ENCODE assay signal across 8 cellular contexts in genomic region chr3:124034016-124034808, GRCh38. TPM values are rescaled to one million over a fixed set of nuclear protein-coding genes. Genes with fewer than 3 reads are reported as not detected.
DNase-seq lines count a peak whose midpoint lies in the region; ATAC-seq and TF ChIP-seq lines count a peak whose summit lies in the region.

No MANE protein-coding gene starts in this region.

- no peaks in the 10 kb centered on the region for H3K36me3 Mint-ChIP-seq in activated CD4-positive, alpha-beta T cell treated with anti-CD3 and anti-CD28 coated beads for 36 hours (ENCODE audit: low read depth)

- H3K9ac ChIP-seq in trophoblast cell (ENCODE audit: low read length), result peak overlapping the region; percentile 93

- peaks cover 41% of the 10 kb centered on the region for H3K27me3 Mint-ChIP-seq in activated CD4-positive, alpha-beta T cell treated with anti-CD3 and anti-CD28 coated beads for 36 hours

- H2BK120ac ChIP-seq in trophoblast cell (ENCODE audit: insufficient read depth, low read length, poor library complexity), result peak overlapping the region; percentile 39

- no peak overlapping the region for H3K23ac ChIP-seq in trophoblast cell (ENCODE audit: low read length)

- WGBS in trophoblast cell (ENCODE audit: extremely low coverage, insufficient coverage, insufficient read length), result no CpG with 5 or more reads among the region's 46 CpGs

- H3K14ac ChIP-seq in trophoblast cell (ENCODE audit: low read length), result peak overlapping the region; percentile 96

- peaks cover 1% of the 10 kb centered on the region for H3K9me3 ChIP-seq in trophoblast cell (ENCODE audit: insufficient read depth, low read depth, low read length)

- peak overlapping the region; percentile 44 for H2AK5ac ChIP-seq in trophoblast cell (ENCODE audit: low read length)

- TF ChIP-seq POLR2A in erythroblast (IDR thresholded peaks at IDR 0.05; ENCODE audit: low read length), result no peak

- H4K8ac ChIP-seq in trophoblast cell (ENCODE audit: low read depth, low read length), result peak overlapping the region; percentile 72

- H3K4me3 ChIP-seq in trophoblast cell (ENCODE audit: low read depth, low read length), result peak overlapping the region; percentile 93

- no peak overlapping the region for H3K27ac ChIP-seq in trophoblast cell (ENCODE audit: low read depth, low read length)

- POLR2A ChIA-PET in activated CD4-positive, alpha-beta T cell treated with anti-CD3 and anti-CD28 coated beads for 36 hours (lab: Charles Lee), result no interaction called here

- H3K18ac ChIP-seq in trophoblast cell (ENCODE audit: low read length), result peak overlapping the region; percentile 100

- peak overlapping the region; percentile 83 for H3K4ac ChIP-seq in trophoblast cell (ENCODE audit: low read depth, low read length)

- peaks cover 3% of the 10 kb centered on the region for H3K9me3 Mint-ChIP-seq in activated CD4-positive, alpha-beta T cell treated with anti-CD3 and anti-CD28 coated beads for 36 hours (ENCODE audit: low read depth)

- peaks cover 17% of the 10 kb centered on the region for H3K79me1 ChIP-seq in trophoblast cell (ENCODE audit: low read length)

- H3K4me1 ChIP-seq in trophoblast cell (ENCODE audit: control insufficient read depth in 1 of 2, insufficient read depth in 2 of 2, low read length in 2 of 2), result peaks cover 12 to 15% of the 10 kb centered on the region in 2 experiments

- H3K4me1 Mint-ChIP-seq in activated CD4-positive, alpha-beta T cell treated with anti-CD3 and anti-CD28 coated beads for 36 hours, result peaks cover 6% of the 10 kb centered on the region

- H3K27ac Mint-ChIP-seq in activated CD4-positive, alpha-beta T cell treated with anti-CD3 and anti-CD28 coated beads for 36 hours, result no peak overlapping the region

- CTCF ChIA-PET in activated CD4-positive, alpha-beta T cell treated with anti-CD3 and anti-CD28 coated beads for 36 hours (lab: Charles Lee), result interaction anchor here (0.9 to 2.1 kb wide), 4 partner anchors 10 to 47 kb away, joined by 3 to 8 read pairs (median 5); no protein-coding TSS in a partner anchor

- H3K79me2 ChIP-seq in trophoblast cell (ENCODE audit: control insufficient read depth, insufficient read depth, low read length, poor library complexity), result peaks cover 16% of the 10 kb centered on the region

- peaks cover 3% of the 10 kb centered on the region for H3K27me3 ChIP-seq in trophoblast cell (ENCODE audit: insufficient read depth, low read length)

- peak; percentile 66 for ATAC-seq in activated CD4-positive, alpha-beta T cell treated with anti-CD3 and anti-CD28 coated beads for 36 hours
- ATAC-seq in Right ventricle myocardium superior (ENCODE audit: poor library complexity), result no peak

- H4K91ac ChIP-seq in trophoblast cell (ENCODE audit: low read depth, low read length), result peak overlapping the region; percentile 92

- peak overlapping the region; percentile 93 for H3K4me2 ChIP-seq in trophoblast cell (ENCODE audit: low read length)

- peak; percentile 52 for DNase-seq in activated CD4-positive, alpha-beta T cell treated with anti-CD3 and anti-CD28 coated beads for 36 hours
- DNase-seq in activated CD4-positive, alpha-beta T cell treated with anti-CD3 and anti-CD28 coated beads for 4 hours, result no peak
- peak; percentile 46 to 56 for DNase-seq in activated T-cell treated with anti-CD3 and anti-CD28 coated beads, Interleukin-2, amount 50 U/mL, for 48 hours
- DNase-seq in Right ventricle myocardium superior (peak; percentile 39), trophoblast cell (no peak), DMS153 treated with DMSO at 0.1 percent for 48 hours (lab: John Stamatoyannopoulos, UW; ENCODE audit: unreplicated experiment) (no peak), activated gamma-delta T cell (lab: John Stamatoyannopoulos, UW) (no peak), erythroblast (lab: John Stamatoyannopoulos, UW) (no peak)

- peak overlapping the region; percentile 44 for H3K4me3 Mint-ChIP-seq in activated CD4-positive, alpha-beta T cell treated with anti-CD3 and anti-CD28 coated beads for 36 hours

- H2AFZ ChIP-seq in trophoblast cell (ENCODE audit: insufficient read depth, low read length, poor library complexity), result peak overlapping the region; percentile 100

- H4K12ac ChIP-seq in trophoblast cell (ENCODE audit: low read depth, low read length), result peak overlapping the region; percentile 94

- intact Hi-C loops in activated CD4-positive, alpha-beta T cell treated with anti-CD3 and anti-CD28 coated beads for 36 hours (cut with DNase I, micrococcal nuclease), result loop anchor here in 1 of 2 experiments (10.0 kb wide), 1 partner anchor 431 kb away; no protein-coding TSS in a partner anchor
- intact Hi-C loops in Right ventricle myocardium superior (cut with DNase I), result loop anchor here (5.0 kb wide), 1 partner anchor 243 kb away; no protein-coding TSS in a partner anchor

- peak overlapping the region; percentile 51 for H2BK12ac ChIP-seq in trophoblast cell (ENCODE audit: low read length)

- no peak overlapping the region for H2BK5ac ChIP-seq in trophoblast cell (ENCODE audit: low read depth, low read length, poor library complexity)

- no peaks in the 10 kb centered on the region for H3K36me3 ChIP-seq in trophoblast cell (ENCODE audit: control insufficient read depth in 1 of 2, insufficient read depth in 2 of 2, low read length in 2 of 2)

RNA-seq across cellular contexts. Expression of gene KALRN, which starts 1.0 kb away (rescaled TPM):
- total RNA-seq in activated CD4-positive, alpha-beta T cell treated with anti-CD3 and anti-CD28 coated beads for 36 hours, result 1 to 10 TPM; 2.1 to 2.5 TPM
- 66.3 TPM for total RNA-seq in Right ventricle myocardium superior
- polyA plus RNA-seq in trophoblast cell (2013), result 52.5 and 53.9 TPM in 2 replicates

RNA-seq across cellular contexts. Expression of gene ROPN1, which starts 42.3 kb away (rescaled TPM):
- not detected for total RNA-seq in activated CD4-positive, alpha-beta T cell treated with anti-CD3 and anti-CD28 coated beads for 36 hours
- not detected for total RNA-seq in Right ventricle myocardium superior
- not detected in 2 replicates for polyA plus RNA-seq in trophoblast cell (2013)

Comparison
In these comparisons a context has a peak if more than half of its experiments do, and no peak if none do; other contexts are left out.
1. DNase-seq: peak in activated CD4-positive, alpha-beta T cell treated with anti-CD3 and anti-CD28 coated beads for 36 hours (single experiment), activated T-cell treated with anti-CD3 and anti-CD28 coated beads, Interleukin-2, amount 50 U/mL, for 48 hours (2 of 2) and Right ventricle myocardium superior (single experiment); none in activated CD4-positive, alpha-beta T cell treated with anti-CD3 and anti-CD28 coated beads for 4 hours (0 of 2), trophoblast cell (0 of 2), DMS153 treated with DMSO at 0.1 percent for 48 hours (single experiment), activated gamma-delta T cell (single experiment) and erythroblast (0 of 2).
2. RNA of gene KALRN, which starts 1.0 kb away (total RNA-seq): 66.3 TPM in Right ventricle myocardium superior (single experiment); 2.1 to 2.5 TPM in activated CD4-positive, alpha-beta T cell treated with anti-CD3 and anti-CD28 coated beads for 36 hours; every median in the first group is over 10 times any median in the second.